In genomic region chr22:22942511-22943329, GRCh38 we compare ENCODE assay signal across 7 cellular contexts. TPM values are rescaled to one million over a fixed set of nuclear protein-coding genes. Genes with fewer than 3 reads are reported as not detected.
DNase-seq lines count a peak whose midpoint lies in the region; TF ChIP-seq lines count a peak whose summit lies in the region.

No MANE protein-coding gene starts in this region.

- H3K9me3 ChIP-seq in mammary epithelial cell (replicated peaks; ENCODE audit: insufficient read depth, low read length): no peaks in the 10 kb centered on the region

- H3K79me2 ChIP-seq in mammary epithelial cell (ENCODE audit: insufficient read depth, low read length): no peaks in the 10 kb centered on the region

- no peaks in the 10 kb centered on the region for H3K27me3 ChIP-seq in mammary epithelial cell (ENCODE audit: insufficient read depth, low read length)

- H3K27ac ChIP-seq in VCaP (no peak overlapping the region; the same call in 1 of the 2 replicates), mammary epithelial cell (ENCODE audit: insufficient read depth, low read depth, low read length) (no peak overlapping the region)

- BruUV-seq in mammary epithelial cell (replicated peaks; lab: Mats Ljungman, UMichigan): no TSS peak

- DNase-seq in NCI-H1092 (lab: John Stamatoyannopoulos, UW): peak; percentile 42
- peak; percentile 11 for DNase-seq in mammary epithelial cell
- peak; percentile 87 for DNase-seq in left kidney (ENCODE audit: low read depth, low spot score)
- peak; percentile 76 to 88 for DNase-seq in stimulated activated CD4-positive, alpha-beta T cell treated with anti-CD3 and anti-CD28 coated beads, Interleukin-4, amount 100 ng/mL, for 48 hours (ENCODE audit: low read depth in 2 of 2)
- no peak for DNase-seq in dedifferentiated amniotic fluid mesenchymal stem cell (ENCODE audit: extremely low spot score)

- no peak overlapping the region for H3K4me3 ChIP-seq in mammary epithelial cell (replicated peaks in 1 of 3; ENCODE audit: insufficient read depth in 1 of 3, low read depth in 2 of 3, low read length in 3 of 3)

- CTCF ChIA-PET in mammary epithelial cell (lab: Charles Lee; ENCODE audit: low non-redundant PET): interaction anchor here (0.7 kb wide), 1 partner anchor 199 kb away, joined by 3 read pairs; the partner anchor contains the start of gene RSPH14

- dilution Hi-C loops in mammary epithelial cell (cut with HindIII; ENCODE audit: low sequenced_read_pairs): no loop called here

- no peaks in the 10 kb centered on the region for H4K20me1 ChIP-seq in mammary epithelial cell (ENCODE audit: insufficient read depth, low read length)

- no peak overlapping the region for H3K4me2 ChIP-seq in mammary epithelial cell (ENCODE audit: insufficient read depth, low read depth, low read length)

- no peaks in the 10 kb centered on the region for H3K4me1 ChIP-seq in mammary epithelial cell (ENCODE audit: insufficient read depth, low read length)

- WGBS in mammary epithelial cell (ENCODE audit: low coverage, missing lambda C conversion rate): 54% methylated on average over 10 of the region's 12 CpGs

- intact Hi-C loops in mammary epithelial cell (cut with micrococcal nuclease): no loop called here

- no peaks in the 10 kb centered on the region for H3K36me3 ChIP-seq in mammary epithelial cell (ENCODE audit: insufficient read depth, low read length)

- no peak overlapping the region for H3K9ac ChIP-seq in mammary epithelial cell (ENCODE audit: insufficient read depth, low read length)

- TF ChIP-seq CTCF in GM12872 (IDR thresholded peaks at IDR 0.05; ENCODE audit: insufficient read depth, low read depth, low read length) (peak; percentile 95), VCaP (conservative IDR thresholded peaks at IDR 0.05) (peak; percentile 82), mammary epithelial cell (conservative IDR thresholded peaks at IDR 0.05 in 1 of 2, IDR thresholded peaks at IDR 0.05 in 1 of 2; ENCODE audit: extremely low read depth in 1 of 2, insufficient read depth in 1 of 2, low read depth in 1 of 2, low read length in 2 of 2) (peak; percentile 59 to 69)

- in situ Hi-C loops in mammary epithelial cell (cut with MboI; ENCODE audit: low sequenced_read_pairs in 2 of 2): no loop called here

- no peak overlapping the region for H2AFZ ChIP-seq in mammary epithelial cell (ENCODE audit: low read depth, low read length)

RNA-seq across cellular contexts. Expression of gene IGLL5, which starts 55.1 kb away (rescaled TPM):
- total RNA-seq in mammary epithelial cell: not detected
- polyA plus RNA-seq in mammary epithelial cell: not detected
- not detected for polyA minus RNA-seq in mammary epithelial cell
